ENCODE assay signal across 15 cellular contexts in the genomic region with DNA sequence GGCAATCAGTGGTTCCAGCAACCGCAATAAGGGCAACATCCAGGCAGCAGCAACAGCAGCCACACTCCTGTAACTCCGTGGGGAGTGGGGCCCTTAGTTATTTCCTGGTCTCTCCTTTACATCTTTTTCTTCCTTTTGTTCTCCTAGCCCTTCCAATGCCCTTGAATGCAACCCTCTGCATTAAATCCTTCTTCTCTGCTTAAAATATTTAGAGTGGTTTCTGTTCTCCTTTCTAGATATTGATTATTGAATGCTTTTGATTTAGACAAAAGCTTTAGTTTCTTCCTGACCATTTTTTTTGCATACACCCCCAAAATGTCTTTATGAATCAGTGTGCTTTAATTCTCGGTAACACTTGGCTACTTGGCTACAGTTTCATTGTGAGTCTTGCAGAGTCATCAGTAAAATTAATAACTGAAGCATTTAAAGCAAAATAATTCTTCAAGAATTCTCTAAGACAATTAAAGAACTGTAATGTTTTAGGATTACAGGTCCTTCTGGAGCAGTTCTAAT.
DNase-seq lines count a peak whose midpoint lies in the region; ATAC-seq and TF ChIP-seq lines count a peak whose summit lies in the region.
"Had no signal": no experiment of that assay in that cellular context is flagged by ENCODE, and none has a peak within 500 bp of the region (broad histone marks: within the 10 kb centered on the region; RNA-seq: fewer than 3 reads in every experiment).

No MANE protein-coding gene starts in this region.

- TF ChIP-seq RAD21 in IMR-90 (IDR thresholded peaks at IDR 0.05; ENCODE audit: low read length), result no peak

- H2BK20ac ChIP-seq in IMR-90 (ENCODE audit: low read depth, low read length), result no peak overlapping the region; the same call in 1 of the 2 replicates

- POLR2A ChIA-PET in IMR-90 (lab: Charles Lee; ENCODE audit: unreplicated experiment), result no interaction called here

- H2BK15ac ChIP-seq in IMR-90 (ENCODE audit: low read depth, low read length) (no peak overlapping the region), mesendoderm (replicated peaks; ENCODE audit: low read depth) (no peak overlapping the region)

- H3K56ac ChIP-seq in IMR-90 (ENCODE audit: extremely low read depth, insufficient read depth, low read length), result no peak overlapping the region
- H3K56ac ChIP-seq in mesendoderm (ENCODE audit: low read length), result no peak overlapping the region

- no peaks in the 10 kb centered on the region for H3K9me1 ChIP-seq in IMR-90 (ENCODE audit: insufficient read depth, low read length)

- 0 out of 2 replicates have a peak overlapping the region, but pooled peaks have one; percentile 51 for H2AK5ac ChIP-seq in IMR-90 (ENCODE audit: low read depth, low read length)
- no peak overlapping the region for H2AK5ac ChIP-seq in mesendoderm (ENCODE audit: low read length)

- no peak overlapping the region for H3K27ac ChIP-seq in IMR-90 (ENCODE audit: insufficient read depth, low read length)
- H3K27ac ChIP-seq in mesendoderm (ENCODE audit: low read depth, low read length), result no peak overlapping the region
- no peak overlapping the region for H3K27ac ChIP-seq in Peyer's patch
- H3K27ac ChIP-seq: body of pancreas, left ventricle myocardium inferior, uterus had no signal

- H4K8ac ChIP-seq in IMR-90 (ENCODE audit: low read depth in 2 of 2, low read length in 2 of 2), result no peak overlapping the region
- no peak overlapping the region for H4K8ac ChIP-seq in mesendoderm (ENCODE audit: low read depth, low read length)

- dilution Hi-C loops in IMR-90 (cut with HindIII; ENCODE audit: low sequenced_read_pairs, unreplicated experiment), result no loop called here

- H3K27me3 ChIP-seq in IMR-90 (ENCODE audit: control insufficient read depth, insufficient read depth, low read length), result no peaks in the 10 kb centered on the region
- H3K27me3 ChIP-seq in mesendoderm (ENCODE audit: insufficient read depth, low read length, poor library complexity), result no peaks in the 10 kb centered on the region
- H3K27me3 ChIP-seq in Peyer's patch, result no peaks in the 10 kb centered on the region
- H3K27me3 ChIP-seq: body of pancreas, uterus had no signal

- H3K4me1 ChIP-seq in IMR-90 (ENCODE audit: control insufficient read depth, insufficient read depth, low read length), result no peaks in the 10 kb centered on the region
- no peaks in the 10 kb centered on the region for H3K4me1 ChIP-seq in mesendoderm (ENCODE audit: control insufficient read depth, low read depth, low read length)
- H3K4me1 ChIP-seq in Peyer's patch, result no peaks in the 10 kb centered on the region
- H3K4me1 ChIP-seq: body of pancreas, left ventricle myocardium inferior, uterus had no signal

- H3K79me2 ChIP-seq in mesendoderm (ENCODE audit: control insufficient read depth, insufficient read depth, low read length), result no peaks in the 10 kb centered on the region

- H4K91ac ChIP-seq in IMR-90 (ENCODE audit: insufficient read depth, low read depth, low read length), result no peak overlapping the region

- no peaks in the 10 kb centered on the region for H4K20me1 ChIP-seq in IMR-90 (ENCODE audit: insufficient read depth, low read length)

- TF ChIP-seq CTCF in IMR-90 (conservative IDR thresholded peaks at IDR 0.05; ENCODE audit: low read depth, low read length) (no peak), Peyer's patch (IDR thresholded peaks at IDR 0.05) (no peak)

- H3K36me3 ChIP-seq in IMR-90 (ENCODE audit: control insufficient read depth, insufficient read depth, low read length), result no peaks in the 10 kb centered on the region
- H3K36me3 ChIP-seq in mesendoderm (ENCODE audit: control insufficient read depth, insufficient read depth, low read length), result no peaks in the 10 kb centered on the region
- H3K36me3 ChIP-seq in Peyer's patch, result no peaks in the 10 kb centered on the region
- H3K36me3 ChIP-seq: left ventricle myocardium inferior, uterus had no signal

- no peak overlapping the region for H3K4me2 ChIP-seq in IMR-90 (ENCODE audit: low read depth, low read length)
- H3K4me2 ChIP-seq in mesendoderm (ENCODE audit: low read length), result no peak overlapping the region

- intact Hi-C loops in IMR-90 (cut with micrococcal nuclease), result no loop called here

- H3K4ac ChIP-seq in IMR-90 (ENCODE audit: low read depth, low read length) (no peak overlapping the region), mesendoderm (ENCODE audit: low read depth, low read length) (no peak overlapping the region)

- no peak overlapping the region for H3K14ac ChIP-seq in IMR-90 (replicated peaks; ENCODE audit: low read depth, low read length)

- BruUV-seq in IMR-90 (replicated peaks; lab: Mats Ljungman, UMichigan), result no TSS peak

- no peak overlapping the region for H4K5ac ChIP-seq in IMR-90 (ENCODE audit: low read depth, low read length)
- H4K5ac ChIP-seq in mesendoderm (ENCODE audit: low read length), result no peak overlapping the region

- CTCF ChIA-PET in IMR-90 (lab: Yijun Ruan, JAX), result no interaction called here

- H2AK9ac ChIP-seq in IMR-90 (replicated peaks; ENCODE audit: low read depth, low read length, poor library complexity), result no peak overlapping the region

- in situ Hi-C loops in IMR-90 (cut with MboI; ENCODE audit: low sequenced_read_pairs), result no loop called here

- WGBS in IMR-90 (ENCODE audit: extremely low coverage in 2 of 2, insufficient read length in 1 of 2), 2 experiments, result no CpG with 5 or more reads among the region's 3 CpGs
- no CpG with 5 or more reads among the region's 3 CpGs for WGBS in mesendoderm (ENCODE audit: extremely low coverage, insufficient coverage, low lambda C conversion rate)

- H3K9ac ChIP-seq in IMR-90 (ENCODE audit: low read depth, low read length) (no peak overlapping the region), mesendoderm (ENCODE audit: low read length) (no peak overlapping the region)

- H3K4me3 ChIP-seq in IMR-90 (ENCODE audit: insufficient read depth, low read depth, low read length), result no peak overlapping the region
- no peak overlapping the region for H3K4me3 ChIP-seq in mesendoderm (ENCODE audit: low read length)
- H3K4me3 ChIP-seq in Peyer's patch, result no peak overlapping the region
- H3K4me3 ChIP-seq: body of pancreas, left ventricle myocardium inferior, uterus had no signal

- H3K18ac ChIP-seq in IMR-90 (ENCODE audit: low read depth, low read length), result no peak overlapping the region
- H3K18ac ChIP-seq in mesendoderm (ENCODE audit: low read length), result no peak overlapping the region

- H3K23ac ChIP-seq in IMR-90 (ENCODE audit: low read depth, low read length) (no peak overlapping the region), mesendoderm (ENCODE audit: low read length) (no peak overlapping the region)

- no peaks in the 10 kb centered on the region for H3K79me1 ChIP-seq in IMR-90 (ENCODE audit: low read depth in 1 of 2, low read length in 2 of 2)
- H3K79me1 ChIP-seq in mesendoderm (ENCODE audit: low read length), result no peaks in the 10 kb centered on the region

- no peak for TF ChIP-seq POLR2A in IMR-90 (IDR thresholded peaks at IDR 0.05; ENCODE audit: low read depth, low read length)
- TF ChIP-seq POLR2A in Peyer's patch (IDR thresholded peaks at IDR 0.05), result no peak

- H3K9me3 ChIP-seq in IMR-90 (ENCODE audit: control insufficient read depth, insufficient read depth, low read length) (no peaks in the 10 kb centered on the region), Peyer's patch (no peaks in the 10 kb centered on the region)
- H3K9me3 ChIP-seq: body of pancreas, left ventricle myocardium inferior, uterus had no signal

- DNase-seq in IMR-90 (no peak), mesendoderm (no peak), SKM-1 treated with dmso at 0.1 percent for 144 hours (lab: John Stamatoyannopoulos, UW; ENCODE audit: unreplicated experiment) (no peak), Peyer's patch (no peak), NCI-H2081 (lab: John Stamatoyannopoulos, UW) (no peak)
- DNase-seq: activated CD8-positive, alpha-beta T cell treated with anti-CD3 and anti-CD28 coated beads for 36 hours; activated gamma-delta T cell treated with Interleukin-2 at 50 U/mL for 16 hours; AML-193; body of pancreas; DMS53; left ventricle myocardium inferior; uterus had no signal

- ATAC-seq in GM18520 (IDR thresholded peaks at IDR 0.05; ENCODE audit: unreplicated experiment) (peak; percentile 96), GM21360 (IDR thresholded peaks at IDR 0.05; ENCODE audit: unreplicated experiment) (peak; percentile 91), HG02885 (IDR thresholded peaks at IDR 0.05; ENCODE audit: poor library complexity, unreplicated experiment) (peak; percentile 78), IMR-90 (ENCODE audit: low read depth) (no peak)
- ATAC-seq: activated CD8-positive, alpha-beta T cell treated with anti-CD3 and anti-CD28 coated beads for 36 hours; body of pancreas had no signal

- H2AFZ ChIP-seq in IMR-90 (replicated peaks; ENCODE audit: low read length, poor library complexity), result no peak overlapping the region

- H2BK120ac ChIP-seq in IMR-90 (ENCODE audit: low read depth, low read length) (no peak overlapping the region), mesendoderm (ENCODE audit: low read depth, low read length) (no peak overlapping the region)

- H2BK5ac ChIP-seq in IMR-90 (ENCODE audit: low read depth, low read length, poor library complexity, severe bottlenecking), result no peak overlapping the region
- H2BK5ac ChIP-seq in mesendoderm (ENCODE audit: low read length), result no peak overlapping the region

TF ChIP-seq in IMR-90, 13 proteins besides CTCF, POLR2A, EP300 and RAD21:
- TF ChIP-seq CEBPB (IDR thresholded peaks at IDR 0.05; ENCODE audit: low read depth, low read length) (no peak), USF2 (IDR thresholded peaks at IDR 0.05; ENCODE audit: low read depth, low read length) (no peak), MXI1 (IDR thresholded peaks at IDR 0.05; ENCODE audit: borderline replicate concordance, low read depth, low read length) (no peak)
